ENCODE assay signal across 25 cellular contexts in genomic region chr11:116814502-116814901, GRCh38. TPM values are rescaled to one million over a fixed set of nuclear protein-coding genes. Genes with fewer than 3 reads are reported as not detected.
"Had no signal": no experiment of that assay in that cellular context is flagged by ENCODE, and none has a peak within 500 bp of the region (broad histone marks: within the 10 kb centered on the region; RNA-seq: fewer than 3 reads in every experiment).

No MANE protein-coding gene starts in this region.

- H3K4me3 ChIP-seq: MG63, PC-9, SJCRH30 had no signal

- ATAC-seq: activated CD8-positive, alpha-beta memory T cell treated with anti-CD3 and anti-CD28 coated beads, Interleukin-2, amount 10 ng/mL, durations not matched to agents 7 days and 5 days; SK-N-SH treated with all-trans-retinoic acid at 6 μM for 48 hours; WTC11 had no signal

- H2AFZ ChIP-seq: PC-9 had no signal

- H3K27ac Mint-ChIP-seq: activated CD4-positive, alpha-beta T cell treated with anti-CD3 and anti-CD28 coated beads, Interleukin-2, amount 10 ng/mL, durations not matched to agents 24 days and 14 days; activated CD8-positive, alpha-beta memory T cell treated with anti-CD3 and anti-CD28 coated beads, Interleukin-2, amount 10 ng/mL, durations not matched to agents 7 days and 5 days; activated naive CD8-positive, alpha-beta T cell treated with anti-CD3 and anti-CD28 coated beads, Interleukin-2, amount 10 ng/mL, durations not matched to agents 7 days and 5 days; activated T-cell treated with anti-CD3 and anti-CD28 coated beads, Interleukin-2, amount 50 U/mL, for 24 hours; T-helper 1 cell treated with Interleukin-12 subunit alpha and Interleukin-12 subunit beta and Interleukin-4 antibody, amounts not matched to agents 30 μg/mL and 1 μg/mL, for 36 hours; WTC11 had no signal

- H3K36me3 Mint-ChIP-seq: activated CD8-positive, alpha-beta memory T cell treated with anti-CD3 and anti-CD28 coated beads, Interleukin-2, amount 10 ng/mL, durations not matched to agents 7 days and 5 days; activated naive CD8-positive, alpha-beta T cell treated with anti-CD3 and anti-CD28 coated beads, Interleukin-2, amount 10 ng/mL, durations not matched to agents 7 days and 5 days; WTC11 had no signal

- H3K9me3 ChIP-seq: MG63, SJCRH30 had no signal

- H3K4me1 Mint-ChIP-seq: activated CD4-positive, alpha-beta T cell treated with anti-CD3 and anti-CD28 coated beads, Interleukin-2, amount 10 ng/mL, durations not matched to agents 24 days and 14 days; activated CD8-positive, alpha-beta memory T cell treated with anti-CD3 and anti-CD28 coated beads, Interleukin-2, amount 10 ng/mL, durations not matched to agents 7 days and 5 days; activated naive CD8-positive, alpha-beta T cell treated with anti-CD3 and anti-CD28 coated beads, Interleukin-2, amount 10 ng/mL, durations not matched to agents 7 days and 5 days; WTC11 had no signal

- H3K9me3 Mint-ChIP-seq: activated CD4-positive, alpha-beta T cell treated with anti-CD3 and anti-CD28 coated beads, Interleukin-2, amount 10 ng/mL, durations not matched to agents 24 days and 14 days; activated naive CD8-positive, alpha-beta T cell treated with anti-CD3 and anti-CD28 coated beads, Interleukin-2, amount 10 ng/mL, durations not matched to agents 7 days and 5 days; activated T-cell treated with anti-CD3 and anti-CD28 coated beads, Interleukin-2, amount 50 U/mL, for 24 hours; T-helper 1 cell treated with Interleukin-12 subunit alpha and Interleukin-12 subunit beta and Interleukin-4 antibody, amounts not matched to agents 30 μg/mL and 1 μg/mL, for 36 hours; WTC11 had no signal

- DNase-seq: activated CD4-positive, alpha-beta T cell treated with anti-CD3 and anti-CD28 coated beads, Interleukin-2, amount 50 U/mL, for 48 hours; activated CD4-positive, CD25-positive, alpha-beta regulatory T cell treated with anti-CD3 and anti-CD28 coated beads, Interleukin-2, amount 50 U/mL, for 72 hours; activated gamma-delta T cell treated with Interleukin-2 at 50 U/mL for 16 hours; activated naive CD4-positive, alpha-beta T cell treated with anti-CD3 and anti-CD28 coated beads, Interleukin-2, amount 50 U/mL, for 16 hours; activated naive CD8-positive, alpha-beta T cell treated with anti-CD3 and anti-CD28 coated beads, Interleukin-2, amount 10 ng/mL, durations not matched to agents 7 days and 5 days; activated T-cell treated with anti-CD3 and anti-CD28 coated beads, Interleukin-2, amount 50 U/mL, for 24 hours; aorta; central memory CD4-positive, alpha-beta T cell; MG63; NCI-H1092 treated with DMSO at 0.1 percent for 48 hours; NCI-H1417 treated with DMSO at 0.1 percent for 48 hours; NCI-H1694; NCI-H2029 treated with DMSO at 0.1 percent for 48 hours; NCI-H345; NCI-H510A; NCI-H526 treated with DMSO at 0.1 percent for 48 hours; NCI-H82; PC-9; SJCRH30 had no signal

- H3K27me3 ChIP-seq: MG63, SJCRH30 had no signal

- H3K27ac ChIP-seq: PC-9, SJCRH30 had no signal

- H3K36me3 ChIP-seq: MG63, SJCRH30 had no signal

- H3K4me2 ChIP-seq: PC-9 had no signal

- H3K4me1 ChIP-seq: SJCRH30 had no signal

- H3K27me3 Mint-ChIP-seq: activated CD8-positive, alpha-beta memory T cell treated with anti-CD3 and anti-CD28 coated beads, Interleukin-2, amount 10 ng/mL, durations not matched to agents 7 days and 5 days; activated T-cell treated with anti-CD3 and anti-CD28 coated beads, Interleukin-2, amount 50 U/mL, for 24 hours had no signal

- H3K4me3 Mint-ChIP-seq: activated CD4-positive, alpha-beta T cell treated with anti-CD3 and anti-CD28 coated beads, Interleukin-2, amount 10 ng/mL, durations not matched to agents 24 days and 14 days; activated CD8-positive, alpha-beta memory T cell treated with anti-CD3 and anti-CD28 coated beads, Interleukin-2, amount 10 ng/mL, durations not matched to agents 7 days and 5 days; activated naive CD8-positive, alpha-beta T cell treated with anti-CD3 and anti-CD28 coated beads, Interleukin-2, amount 10 ng/mL, durations not matched to agents 7 days and 5 days; activated T-cell treated with anti-CD3 and anti-CD28 coated beads, Interleukin-2, amount 50 U/mL, for 24 hours; T-helper 1 cell treated with Interleukin-12 subunit alpha and Interleukin-12 subunit beta and Interleukin-4 antibody, amounts not matched to agents 30 μg/mL and 1 μg/mL, for 36 hours; WTC11 had no signal

RNA-seq across cellular contexts. Expression of gene APOA4, which starts 8.6 kb away (rescaled TPM):
- total RNA-seq: activated CD4-positive, alpha-beta T cell treated with anti-CD3 and anti-CD28 coated beads, Interleukin-2, amount 10 ng/mL, durations not matched to agents 24 days and 14 days; activated CD8-positive, alpha-beta memory T cell treated with anti-CD3 and anti-CD28 coated beads, Interleukin-2, amount 10 ng/mL, durations not matched to agents 7 days and 5 days; activated naive CD8-positive, alpha-beta T cell treated with anti-CD3 and anti-CD28 coated beads, Interleukin-2, amount 10 ng/mL, durations not matched to agents 7 days and 5 days; aorta; bronchial epithelial cell; PC-9; SJCRH30; WTC11 had no signal

RNA-seq across cellular contexts. Expression of gene APOC3, which starts 15.2 kb away (rescaled TPM):
- total RNA-seq: activated CD4-positive, alpha-beta T cell treated with anti-CD3 and anti-CD28 coated beads, Interleukin-2, amount 10 ng/mL, durations not matched to agents 24 days and 14 days; activated CD8-positive, alpha-beta memory T cell treated with anti-CD3 and anti-CD28 coated beads, Interleukin-2, amount 10 ng/mL, durations not matched to agents 7 days and 5 days; activated naive CD8-positive, alpha-beta T cell treated with anti-CD3 and anti-CD28 coated beads, Interleukin-2, amount 10 ng/mL, durations not matched to agents 7 days and 5 days; aorta; bronchial epithelial cell; PC-9; SJCRH30 had no signal

RNA-seq across cellular contexts. Expression of gene APOA5, which starts 22.8 kb away (rescaled TPM):
- total RNA-seq: activated CD4-positive, alpha-beta T cell treated with anti-CD3 and anti-CD28 coated beads, Interleukin-2, amount 10 ng/mL, durations not matched to agents 24 days and 14 days; activated CD8-positive, alpha-beta memory T cell treated with anti-CD3 and anti-CD28 coated beads, Interleukin-2, amount 10 ng/mL, durations not matched to agents 7 days and 5 days; activated naive CD8-positive, alpha-beta T cell treated with anti-CD3 and anti-CD28 coated beads, Interleukin-2, amount 10 ng/mL, durations not matched to agents 7 days and 5 days; aorta; bronchial epithelial cell; PC-9; SJCRH30 had no signal
- polyA plus RNA-seq: aorta had no signal

RNA-seq across cellular contexts. Expression of gene APOA1, which starts 22.9 kb away (rescaled TPM):
- total RNA-seq: activated CD4-positive, alpha-beta T cell treated with anti-CD3 and anti-CD28 coated beads, Interleukin-2, amount 10 ng/mL, durations not matched to agents 24 days and 14 days; aorta; bronchial epithelial cell; PC-9; SJCRH30 had no signal
